ENCODE assay signal across 9 cellular contexts in the genomic region with DNA sequence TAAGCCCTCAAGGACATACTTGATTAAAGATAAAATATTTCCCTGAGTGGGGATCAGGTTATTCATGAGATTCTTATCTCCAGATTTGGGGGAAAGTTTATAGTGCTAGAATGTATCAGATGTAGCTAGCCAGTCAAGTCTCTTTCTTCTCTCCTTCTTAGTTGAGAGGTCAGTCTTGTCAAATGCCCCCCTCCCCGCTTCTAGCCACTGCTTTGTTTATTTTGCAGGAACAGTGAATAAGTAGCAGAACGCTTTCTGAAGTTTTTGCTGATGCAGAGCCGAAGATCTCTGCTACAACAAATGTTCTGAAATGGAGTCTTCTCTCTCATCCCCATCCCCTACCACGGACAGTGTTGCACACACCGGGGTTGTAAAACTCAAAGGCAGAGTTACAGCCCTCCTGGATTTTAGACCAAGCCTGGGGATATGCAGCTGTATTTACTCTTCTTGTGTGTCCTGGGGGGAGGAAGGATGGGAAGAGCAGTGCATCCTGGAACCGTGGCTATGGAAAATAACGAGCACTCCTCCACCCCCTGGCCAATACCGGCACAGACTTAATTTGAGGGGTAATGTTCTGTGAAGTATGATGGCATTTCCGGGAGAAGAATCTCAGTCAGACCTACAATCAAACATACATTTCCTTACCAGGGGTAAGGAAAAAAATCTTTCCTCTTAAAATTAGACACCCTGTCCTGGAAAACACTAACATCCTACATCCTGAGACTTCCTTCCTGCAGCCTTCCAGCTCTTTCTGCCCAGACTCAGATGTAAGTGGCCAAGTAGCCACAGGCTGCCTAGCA. TPM values are rescaled to one million over a fixed set of nuclear protein-coding genes. Genes with fewer than 3 reads are reported as not detected.
DNase-seq lines count a peak whose midpoint lies in the region; ATAC-seq, FAIRE-seq and TF ChIP-seq lines count a peak whose summit lies in the region.
"Had no signal": no experiment of that assay in that cellular context is flagged by ENCODE, and none has a peak within 500 bp of the region (broad histone marks: within the 10 kb centered on the region; RNA-seq: fewer than 3 reads in every experiment).

No MANE protein-coding gene starts in this region.

- POLR2A ChIA-PET in A673 (lab: Charles Lee; ENCODE audit: low non-redundant PET) (no interaction called here), WTC11 (lab: Charles Lee) (no interaction called here)

- peaks cover 36% of the 10 kb centered on the region for H3K4me1 Mint-ChIP-seq in WTC11

- no peaks in the 10 kb centered on the region for H3K36me3 ChIP-seq in A673 (ENCODE audit: insufficient read depth, low read length, poor library complexity, severe bottlenecking)

- peaks cover 12% of the 10 kb centered on the region for H3K4me1 ChIP-seq in A673 (ENCODE audit: insufficient read depth, low read length, poor library complexity, severe bottlenecking)

- H3K4me3 ChIP-seq in A673 (ENCODE audit: low read depth, low read length, poor library complexity, severe bottlenecking), result no peak overlapping the region

- no peaks in the 10 kb centered on the region for H3K27me3 ChIP-seq in A673 (replicated peaks; ENCODE audit: insufficient read depth, low read depth, low read length, poor library complexity)

- no peak overlapping the region for H3K27ac ChIP-seq in A673 (ENCODE audit: low read depth, low read length, poor library complexity, severe bottlenecking)

- FAIRE-seq in HTR-8/SVneo (lab: Jason Lieb, UNC) (no peak), frontal cortex (lab: Jason Lieb, UNC) (no peak)

- H3K27me3 Mint-ChIP-seq in WTC11 (ENCODE audit: low read depth), result no peaks in the 10 kb centered on the region

- H3K36me3 Mint-ChIP-seq in WTC11, result peaks cover 5% of the 10 kb centered on the region; the same call in 1 of the 2 replicates

- TF ChIP-seq CTCF in A673 (conservative IDR thresholded peaks at IDR 0.05; ENCODE audit: low read depth, low read length), result no peak
- no peak for TF ChIP-seq CTCF in WTC11 (IDR thresholded peaks at IDR 0.05)

- intact Hi-C loops in A673 (cut with micrococcal nuclease; ENCODE audit: unreplicated experiment), result no loop called here

- ATAC-seq in WTC11 (peak; percentile 69), GM21367 (IDR thresholded peaks at IDR 0.05; ENCODE audit: unreplicated experiment) (no peak), GM21717 (IDR thresholded peaks at IDR 0.05; ENCODE audit: unreplicated experiment) (no peak)

- H3K9me3 ChIP-seq in A673 (ENCODE audit: low read depth, low read length, poor library complexity, severe bottlenecking), result no peaks in the 10 kb centered on the region

- CTCF ChIA-PET in A673 (lab: Charles Lee) (interaction anchor here (1.1 kb wide), 1 partner anchor 10 kb away, joined by 3 read pairs; a partner anchor contains a TSS), WTC11 (lab: Charles Lee) (interaction anchor here (1.0 to 1.4 kb wide), 2 partner anchors 11 kb away, joined by 5 to 6 read pairs; a partner anchor contains a TSS)

- no peak overlapping the region for H3K4me3 Mint-ChIP-seq in WTC11

- H3K9me3 Mint-ChIP-seq in WTC11, result peaks cover 10% of the 10 kb centered on the region

- no TSS peak for BruUV-seq in A673 (replicated peaks; lab: Mats Ljungman, UMichigan)

- peak; percentile 51 for DNase-seq in A673 (ENCODE audit: low spot score)
- DNase-seq in HTR-8/SVneo (ENCODE audit: insufficient read length, low spot score), result peak; percentile 39
- DNase-seq in WTC11 (ENCODE audit: low spot score), result no peak
- DNase-seq in kidney tubule cell (ENCODE audit: low spot score), result peak; percentile 64
- no peak for DNase-seq in effector CD4-positive, alpha-beta T cell
- DNase-seq in frontal cortex (ENCODE audit: low spot score in 2 of 2), result no peak

- H3K27ac Mint-ChIP-seq in WTC11, result no peak overlapping the region

TF ChIP-seq in WTC11, 78 proteins besides CTCF, POLR2A, EP300 and RAD21:
- TF ChIP-seq, protein P1, sequence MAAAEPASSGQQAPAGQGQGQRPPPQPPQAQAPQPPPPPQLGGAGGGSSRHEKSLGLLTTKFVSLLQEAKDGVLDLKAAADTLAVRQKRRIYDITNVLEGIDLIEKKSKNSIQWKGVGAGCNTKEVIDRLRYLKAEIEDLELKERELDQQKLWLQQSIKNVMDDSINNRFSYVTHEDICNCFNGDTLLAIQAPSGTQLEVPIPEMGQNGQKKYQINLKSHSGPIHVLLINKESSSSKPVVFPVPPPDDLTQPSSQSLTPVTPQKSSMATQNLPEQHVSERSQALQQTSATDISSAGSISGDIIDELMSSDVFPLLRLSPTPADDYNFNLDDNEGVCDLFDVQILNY (CRISPR knock-in tag; IDR thresholded peaks at IDR 0.05), result no peak
- TF ChIP-seq, protein P2, sequence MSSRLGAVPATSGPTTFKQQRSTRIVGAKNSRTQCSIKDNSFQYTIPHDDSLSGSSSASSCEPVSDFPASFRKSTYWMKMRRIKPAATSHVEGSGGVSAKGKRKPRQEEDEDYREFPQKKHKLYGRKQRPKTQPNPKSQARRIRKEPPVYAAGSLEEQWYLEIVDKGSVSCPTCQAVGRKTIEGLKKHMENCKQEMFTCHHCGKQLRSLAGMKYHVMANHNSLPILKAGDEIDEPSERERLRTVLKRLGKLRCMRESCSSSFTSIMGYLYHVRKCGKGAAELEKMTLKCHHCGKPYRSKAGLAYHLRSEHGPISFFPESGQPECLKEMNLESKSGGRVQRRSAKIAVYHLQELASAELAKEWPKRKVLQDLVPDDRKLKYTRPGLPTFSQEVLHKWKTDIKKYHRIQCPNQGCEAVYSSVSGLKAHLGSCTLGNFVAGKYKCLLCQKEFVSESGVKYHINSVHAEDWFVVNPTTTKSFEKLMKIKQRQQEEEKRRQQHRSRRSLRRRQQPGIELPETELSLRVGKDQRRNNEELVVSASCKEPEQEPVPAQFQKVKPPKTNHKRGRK (CRISPR knock-in tag; IDR thresholded peaks at IDR 0.05; ENCODE audit: borderline replicate concordance), result no peak
- TF ChIP-seq GABPB1 (CRISPR knock-in tag; IDR thresholded peaks at IDR 0.05), result no peak
- no peak for TF ChIP-seq ATF1 (CRISPR knock-in tag; IDR thresholded peaks at IDR 0.05)
- TF ChIP-seq, protein P3, sequence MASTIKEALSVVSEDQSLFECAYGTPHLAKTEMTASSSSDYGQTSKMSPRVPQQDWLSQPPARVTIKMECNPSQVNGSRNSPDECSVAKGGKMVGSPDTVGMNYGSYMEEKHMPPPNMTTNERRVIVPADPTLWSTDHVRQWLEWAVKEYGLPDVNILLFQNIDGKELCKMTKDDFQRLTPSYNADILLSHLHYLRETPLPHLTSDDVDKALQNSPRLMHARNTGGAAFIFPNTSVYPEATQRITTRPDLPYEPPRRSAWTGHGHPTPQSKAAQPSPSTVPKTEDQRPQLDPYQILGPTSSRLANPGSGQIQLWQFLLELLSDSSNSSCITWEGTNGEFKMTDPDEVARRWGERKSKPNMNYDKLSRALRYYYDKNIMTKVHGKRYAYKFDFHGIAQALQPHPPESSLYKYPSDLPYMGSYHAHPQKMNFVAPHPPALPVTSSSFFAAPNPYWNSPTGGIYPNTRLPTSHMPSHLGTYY (CRISPR knock-in tag; IDR thresholded peaks at IDR 0.05), result no peak
- TF ChIP-seq NFATC4 (CRISPR knock-in tag; IDR thresholded peaks at IDR 0.05), result no peak
- TF ChIP-seq GTF2I (CRISPR knock-in tag; conservative IDR thresholded peaks at IDR 0.05), result no peak
- no peak for TF ChIP-seq EMX1 (CRISPR knock-in tag; IDR thresholded peaks at IDR 0.05)
- TF ChIP-seq, protein P4, sequence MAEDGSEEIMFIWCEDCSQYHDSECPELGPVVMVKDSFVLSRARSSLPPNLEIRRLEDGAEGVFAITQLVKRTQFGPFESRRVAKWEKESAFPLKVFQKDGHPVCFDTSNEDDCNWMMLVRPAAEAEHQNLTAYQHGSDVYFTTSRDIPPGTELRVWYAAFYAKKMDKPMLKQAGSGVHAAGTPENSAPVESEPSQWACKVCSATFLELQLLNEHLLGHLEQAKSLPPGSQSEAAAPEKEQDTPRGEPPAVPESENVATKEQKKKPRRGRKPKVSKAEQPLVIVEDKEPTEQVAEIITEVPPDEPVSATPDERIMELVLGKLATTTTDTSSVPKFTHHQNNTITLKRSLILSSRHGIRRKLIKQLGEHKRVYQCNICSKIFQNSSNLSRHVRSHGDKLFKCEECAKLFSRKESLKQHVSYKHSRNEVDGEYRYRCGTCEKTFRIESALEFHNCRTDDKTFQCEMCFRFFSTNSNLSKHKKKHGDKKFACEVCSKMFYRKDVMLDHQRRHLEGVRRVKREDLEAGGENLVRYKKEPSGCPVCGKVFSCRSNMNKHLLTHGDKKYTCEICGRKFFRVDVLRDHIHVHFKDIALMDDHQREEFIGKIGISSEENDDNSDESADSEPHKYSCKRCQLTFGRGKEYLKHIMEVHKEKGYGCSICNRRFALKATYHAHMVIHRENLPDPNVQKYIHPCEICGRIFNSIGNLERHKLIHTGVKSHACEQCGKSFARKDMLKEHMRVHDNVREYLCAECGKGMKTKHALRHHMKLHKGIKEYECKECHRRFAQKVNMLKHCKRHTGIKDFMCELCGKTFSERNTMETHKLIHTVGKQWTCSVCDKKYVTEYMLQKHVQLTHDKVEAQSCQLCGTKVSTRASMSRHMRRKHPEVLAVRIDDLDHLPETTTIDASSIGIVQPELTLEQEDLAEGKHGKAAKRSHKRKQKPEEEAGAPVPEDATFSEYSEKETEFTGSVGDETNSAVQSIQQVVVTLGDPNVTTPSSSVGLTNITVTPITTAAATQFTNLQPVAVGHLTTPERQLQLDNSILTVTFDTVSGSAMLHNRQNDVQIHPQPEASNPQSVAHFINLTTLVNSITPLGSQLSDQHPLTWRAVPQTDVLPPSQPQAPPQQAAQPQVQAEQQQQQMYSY (CRISPR knock-in tag; IDR thresholded peaks at IDR 0.05), result no peak
- no peak for TF ChIP-seq SMAD3 (CRISPR knock-in tag; IDR thresholded peaks at IDR 0.05; ENCODE audit: borderline replicate concordance)
- no peak for TF ChIP-seq NR2C2 (CRISPR knock-in tag; IDR thresholded peaks at IDR 0.05)
- no peak for TF ChIP-seq SMAD4 (CRISPR knock-in tag; IDR thresholded peaks at IDR 0.05)
- TF ChIP-seq CREM (CRISPR knock-in tag; IDR thresholded peaks at IDR 0.05), result no peak
- no peak for TF ChIP-seq ZNF396 (CRISPR knock-in tag; IDR thresholded peaks at IDR 0.05; ENCODE audit: borderline replicate concordance)
- TF ChIP-seq MYBL2 (CRISPR knock-in tag; IDR thresholded peaks at IDR 0.05), result no peak
- TF ChIP-seq ESRRA (CRISPR knock-in tag; IDR thresholded peaks at IDR 0.05; ENCODE audit: borderline replicate concordance), result no peak
- TF ChIP-seq IRF2 (CRISPR knock-in tag; IDR thresholded peaks at IDR 0.05; ENCODE audit: borderline replicate concordance, low read depth), result no peak
- no peak for TF ChIP-seq NR1H2 (CRISPR knock-in tag; IDR thresholded peaks at IDR 0.05)
- TF ChIP-seq SP1 (CRISPR knock-in tag; conservative IDR thresholded peaks at IDR 0.05), result no peak

RNA-seq across cellular contexts. Expression of a gene that starts 10.7 kb away (rescaled TPM):
- total RNA-seq in A673 (2021), result 11.1 and 11.5 TPM in 2 replicates
- total RNA-seq in WTC11 (2021), result 25.4 to 28.8 TPM (median 28.8 TPM) in 3 replicates
- total RNA-seq in frontal cortex, result 13.9 TPM

RNA-seq across cellular contexts. Expression of a gene that starts 47.0 kb away (rescaled TPM):
- total RNA-seq in A673 (2021), result not detected in 2 replicates
- not detected in 3 replicates for total RNA-seq in WTC11 (2021)
- not detected for total RNA-seq in frontal cortex
- total RNA-seq: epithelial cell of proximal tubule had no signal

Comparison
In these comparisons a context has a peak if more than half of its experiments do, and no peak if none do; other contexts are left out.
1. DNase-seq: peak in A673 (single experiment), HTR-8/SVneo (single experiment) and kidney tubule cell (single experiment); none in WTC11 (single experiment), effector CD4-positive, alpha-beta T cell (single experiment) and frontal cortex (0 of 2).